Comparison of ENCODE assay signal across 8 cellular contexts in the genomic region with DNA sequence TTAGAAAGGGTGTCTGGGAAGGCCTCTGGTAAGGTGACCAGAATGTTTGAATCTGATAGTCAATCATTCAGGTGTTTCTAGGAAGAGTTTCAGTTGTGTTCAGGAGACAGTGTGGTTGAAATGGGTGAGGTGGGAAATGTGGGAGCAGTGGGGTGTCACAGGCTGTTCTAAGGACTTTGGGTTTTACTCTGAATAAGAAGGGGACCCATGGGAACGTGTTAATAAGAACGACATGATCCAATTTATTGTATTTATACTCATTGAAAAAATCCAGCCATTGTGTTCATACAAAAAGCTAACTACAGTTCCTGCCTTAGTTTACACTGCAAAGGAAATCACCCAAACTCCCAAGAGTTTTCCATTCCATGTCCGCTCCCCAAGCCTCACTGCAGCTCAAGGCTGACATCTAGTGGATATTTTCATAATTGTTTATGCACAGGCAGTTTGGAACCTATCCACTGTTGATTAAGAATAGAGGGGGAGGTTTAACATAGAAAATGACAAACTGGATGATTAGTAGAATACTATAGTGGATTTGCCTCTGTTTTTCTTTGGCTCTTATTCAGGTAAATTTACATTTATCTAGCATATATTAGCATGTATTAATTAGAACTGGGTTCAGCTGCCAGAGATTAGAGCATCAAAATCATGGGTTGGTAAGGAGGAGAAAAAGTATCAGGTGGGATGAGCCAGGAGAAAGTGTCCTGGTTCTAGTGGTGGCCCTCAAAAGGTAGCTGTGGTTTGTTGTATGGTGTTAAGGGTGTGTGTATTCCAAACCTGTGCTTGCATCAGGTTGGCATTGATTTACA. TPM values are rescaled to one million over a fixed set of nuclear protein-coding genes. Genes with fewer than 3 reads are reported as not detected.
DNase-seq lines count a peak whose midpoint lies in the region; ATAC-seq and TF ChIP-seq lines count a peak whose summit lies in the region.

No MANE protein-coding gene starts in this region.

- H3K4me1 ChIP-seq in Caco-2 (0 out of 2 replicates have a peak, but pooled peaks cover 5% of the 10 kb centered on the region), OCI-LY7 (ENCODE audit: insufficient read depth, low read length, poor library complexity, severe bottlenecking) (peaks cover 13% of the 10 kb centered on the region), lung (ENCODE audit: control insufficient read depth in 2 of 2, insufficient read depth in 2 of 2, low read length in 2 of 2) (peaks cover 0 to 3% of the 10 kb centered on the region in 2 donors)

- intact Hi-C loops in Caco-2 (cut with micrococcal nuclease; ENCODE audit: unreplicated experiment) = loop anchor here (1.0 to 10.0 kb wide), 10 partner anchors 90 to 1411 kb away; a partner anchor contains a TSS
- intact Hi-C loops in OCI-LY7 (cut with micrococcal nuclease; ENCODE audit: unreplicated experiment) = loop anchor here (2.0 to 10.0 kb wide), 9 partner anchors 88 to 1411 kb away; no protein-coding TSS in a partner anchor

- no peaks in the 10 kb centered on the region for H3K9me2 ChIP-seq in OCI-LY7 (ENCODE audit: insufficient read depth, low read length)

- POLR2A ChIA-PET in Caco-2 (lab: Charles Lee) (no interaction called here), OCI-LY7 (lab: Charles Lee) (no interaction called here)

- peaks cover 12% of the 10 kb centered on the region for H3K4me1 Mint-ChIP-seq in Caco-2 (ENCODE audit: low read depth, unreplicated experiment)

- no peaks in the 10 kb centered on the region for H4K20me1 ChIP-seq in OCI-LY7 (ENCODE audit: insufficient read depth, low read length)

- no peak overlapping the region for H3K4me2 ChIP-seq in OCI-LY7 (ENCODE audit: low read length)

- H3K27me3 Mint-ChIP-seq in Caco-2 (ENCODE audit: insufficient read depth, unreplicated experiment) = no peaks in the 10 kb centered on the region

- TF ChIP-seq CTCF in Caco-2 (IDR thresholded peaks at IDR 0.05; ENCODE audit: insufficient read depth in 1 of 2, low read depth in 1 of 2, low read length in 1 of 2, severe bottlenecking in 1 of 2, unreplicated experiment in 1 of 2) (peak; percentile 69 to 83), OCI-LY7 (conservative IDR thresholded peaks at IDR 0.05; ENCODE audit: low read length) (peak; percentile 98), lung (IDR thresholded peaks at IDR 0.05; ENCODE audit: control extremely low read depth, extremely low read depth) (peak; percentile 71)

- peak; percentile 51 to 77 for DNase-seq in Caco-2
- DNase-seq in HT1080 (ENCODE audit: low read depth) = peak; percentile 48
- DNase-seq in OCI-LY7 (ENCODE audit: low spot score) = peak; percentile 59
- peak; percentile 61 to 79 for DNase-seq in dermis microvascular lymphatic vessel endothelial cell (ENCODE audit: low read depth in 2 of 2)
- no peak for DNase-seq in lung (ENCODE audit: low spot score)

- no peak overlapping the region for H3K27ac Mint-ChIP-seq in Caco-2 (ENCODE audit: unreplicated experiment)

- H2AFZ ChIP-seq in OCI-LY7 (ENCODE audit: low read length) = peak overlapping the region; percentile 65; the same call in 1 of the 2 replicates

- peaks cover 9% of the 10 kb centered on the region for H3K36me3 Mint-ChIP-seq in Caco-2 (ENCODE audit: insufficient read depth, unreplicated experiment)

- no peak overlapping the region for H3K4me3 Mint-ChIP-seq in Caco-2 (ENCODE audit: unreplicated experiment)

- H3K9me3 Mint-ChIP-seq in Caco-2 (ENCODE audit: unreplicated experiment) = no peaks in the 10 kb centered on the region

- H3K27me3 ChIP-seq in Caco-2 (replicated peaks; ENCODE audit: control insufficient read depth, insufficient read depth, low read length) (no peaks in the 10 kb centered on the region), lung (ENCODE audit: control insufficient read depth, insufficient read depth) (no peaks in the 10 kb centered on the region)

- H3K4me3 ChIP-seq in Caco-2 (ENCODE audit: low read depth, low read length) = no peak overlapping the region
- H3K4me3 ChIP-seq in OCI-LY7 (ENCODE audit: low read depth, low read length, poor library complexity, severe bottlenecking) = no peak overlapping the region
- H3K4me3 ChIP-seq in lung = no peak overlapping the region

- ATAC-seq in GM18858 (IDR thresholded peaks at IDR 0.05; ENCODE audit: unreplicated experiment) = peak; percentile 29
- no peak for ATAC-seq in lung (ENCODE audit: insufficient read depth, low FRiP score)
- ATAC-seq in GM19397 (IDR thresholded peaks at IDR 0.05; ENCODE audit: unreplicated experiment) = no peak
- no peak for ATAC-seq in GM19467 (IDR thresholded peaks at IDR 0.05; ENCODE audit: unreplicated experiment)

- no peaks in the 10 kb centered on the region for H3K9me3 ChIP-seq in Caco-2
- no peaks in the 10 kb centered on the region for H3K9me3 ChIP-seq in OCI-LY7 (ENCODE audit: low read length)
- H3K9me3 ChIP-seq in lung (ENCODE audit: control insufficient read depth in 2 of 2, insufficient read depth in 1 of 2, low read length in 1 of 2) = no peaks in the 10 kb centered on the region

- no peaks in the 10 kb centered on the region for H3K79me2 ChIP-seq in OCI-LY7 (ENCODE audit: insufficient read depth, low read depth, low read length)

- H3K36me3 ChIP-seq in Caco-2 (ENCODE audit: control insufficient read depth, insufficient read depth, low read length) (no peaks in the 10 kb centered on the region), OCI-LY7 (ENCODE audit: insufficient read depth, low read length) (no peaks in the 10 kb centered on the region), lung (ENCODE audit: control insufficient read depth in 2 of 2, insufficient read depth in 2 of 2, low read length in 2 of 2) (no peaks in the 10 kb centered on the region)

- no peak overlapping the region for H3K27ac ChIP-seq in OCI-LY7 (ENCODE audit: low read depth, low read length, poor library complexity, severe bottlenecking)
- no peak overlapping the region for H3K27ac ChIP-seq in lung (ENCODE audit: low read depth in 1 of 2, low read length in 1 of 2)

- CTCF ChIA-PET in Caco-2 (lab: Charles Lee) = interaction anchor here (0.7 to 1.1 kb wide), 2 partner anchors 90 to 271 kb away, joined by 3 read pairs; no protein-coding TSS in a partner anchor
- CTCF ChIA-PET in OCI-LY7 (lab: Charles Lee; ENCODE audit: unreplicated experiment) = interaction anchor here (1.4 kb wide), 1 partner anchor 10 kb away, joined by 3 read pairs; no protein-coding TSS in a partner anchor

- BruUV-seq in Caco-2 (replicated peaks; lab: Mats Ljungman, UMichigan) (no TSS peak), OCI-LY7 (replicated peaks; lab: Mats Ljungman, UMichigan) (no TSS peak)

- 23 to 39% methylated on average over 3 of the region's 3 CpGs for WGBS in lung, 2 donors

RNA-seq across cellular contexts. Expression of a gene that starts 17.7 kb away (rescaled TPM):
- total RNA-seq in Caco-2 (2022) (1.5 and 1.7 TPM in 2 replicates), OCI-LY7 (2022) (0.59 and 0.68 TPM in 2 replicates), dermis microvascular lymphatic vessel endothelial cell (1.2 and 2.3 TPM in 2 replicates), lung (1 to 10 TPM in 1 of 2 donors, under 1 TPM in 1; 0.64 to 1.3 TPM)
- 0.45 and 0.80 TPM in 2 replicates for total RNA-seq in HT1080 (2014; rRNA removed; shearing (Covaris generic))
- 0.53 and 0.80 TPM in 2 replicates for polyA plus RNA-seq in HT1080 (2015; cell fraction: cytosol; rRNA removed)
- 1.6 and 1.9 TPM in 2 replicates for polyA plus RNA-seq in HT1080 (2015; cell fraction: nucleus; rRNA removed)
- 2.3 and 3.9 TPM in 2 replicates for total RNA-seq in OCI-LY7 (2014; rRNA removed; shearing (Covaris generic))
- polyA plus RNA-seq in lung = under 1 TPM; 0.22 to 0.31 TPM
